Comparison of ENCODE assay signal across 1 cellular context in the genomic region with DNA sequence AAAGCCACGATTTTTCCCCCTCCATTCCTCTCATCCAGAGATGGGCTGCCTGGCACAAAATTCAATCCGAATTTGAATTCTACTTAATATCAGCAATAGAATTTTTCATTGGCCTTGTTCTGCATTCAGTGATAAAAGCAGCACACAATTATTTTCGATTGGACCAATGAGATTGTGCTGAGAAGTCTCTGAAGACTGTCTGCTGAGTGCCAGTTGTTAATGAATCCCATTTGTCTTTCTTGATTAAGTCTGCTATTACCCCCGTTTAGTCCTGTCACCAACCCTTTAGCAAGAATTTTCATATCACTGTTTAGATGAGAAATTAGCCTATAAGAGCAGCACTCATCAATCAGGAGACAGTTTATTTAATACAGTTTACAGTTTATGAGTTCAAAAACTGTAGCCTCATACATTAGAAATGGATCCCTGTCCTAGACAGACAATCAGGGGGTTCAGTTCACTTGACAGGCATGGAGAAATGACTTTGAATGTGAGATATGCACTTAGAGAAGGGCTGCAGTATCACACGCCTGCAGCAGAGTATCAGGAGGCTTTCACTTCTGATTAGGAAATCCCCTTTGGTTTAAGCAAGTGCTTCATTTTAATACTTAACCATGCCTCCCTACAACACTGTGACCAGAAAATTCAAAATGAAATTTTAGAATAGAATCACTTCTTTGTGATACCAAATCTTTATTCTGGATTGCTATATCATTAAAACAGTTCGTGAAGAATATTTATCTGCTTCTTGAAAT.
TF ChIP-seq lines count a peak whose summit lies in the region.

No MANE protein-coding gene starts in this region.

TF ChIP-seq in SK-N-SH, 30 proteins besides CTCF, POLR2A, EP300 and RAD21 (continued from another document):
- TF ChIP-seq, protein P1, sequence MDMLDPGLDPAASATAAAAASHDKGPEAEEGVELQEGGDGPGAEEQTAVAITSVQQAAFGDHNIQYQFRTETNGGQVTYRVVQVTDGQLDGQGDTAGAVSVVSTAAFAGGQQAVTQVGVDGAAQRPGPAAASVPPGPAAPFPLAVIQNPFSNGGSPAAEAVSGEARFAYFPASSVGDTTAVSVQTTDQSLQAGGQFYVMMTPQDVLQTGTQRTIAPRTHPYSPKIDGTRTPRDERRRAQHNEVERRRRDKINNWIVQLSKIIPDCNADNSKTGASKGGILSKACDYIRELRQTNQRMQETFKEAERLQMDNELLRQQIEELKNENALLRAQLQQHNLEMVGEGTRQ (IDR thresholded peaks at IDR 0.05; ENCODE audit: borderline replicate concordance, low read depth, low read length) = no peak
